1 cellular context compared by ENCODE assay signal in genomic region chr3:4466783-4467521, GRCh38.
A peak's percentile ranks its signal among the peaks of the same experiment; 100 is the strongest.
TF ChIP-seq lines count a peak whose summit lies in the region.

Gene SUMF1, minus strand, starts transcription at chr3:4467269. Its CDS starts 24 bp downstream, at chr3:4467245.

TF ChIP-seq in GM12878, 131 proteins besides CTCF, POLR2A, EP300 and RAD21 (continued from another document):
- TF ChIP-seq, protein P1, sequence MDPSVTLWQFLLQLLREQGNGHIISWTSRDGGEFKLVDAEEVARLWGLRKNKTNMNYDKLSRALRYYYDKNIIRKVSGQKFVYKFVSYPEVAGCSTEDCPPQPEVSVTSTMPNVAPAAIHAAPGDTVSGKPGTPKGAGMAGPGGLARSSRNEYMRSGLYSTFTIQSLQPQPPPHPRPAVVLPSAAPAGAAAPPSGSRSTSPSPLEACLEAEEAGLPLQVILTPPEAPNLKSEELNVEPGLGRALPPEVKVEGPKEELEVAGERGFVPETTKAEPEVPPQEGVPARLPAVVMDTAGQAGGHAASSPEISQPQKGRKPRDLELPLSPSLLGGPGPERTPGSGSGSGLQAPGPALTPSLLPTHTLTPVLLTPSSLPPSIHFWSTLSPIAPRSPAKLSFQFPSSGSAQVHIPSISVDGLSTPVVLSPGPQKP (IDR thresholded peaks at IDR 0.05; ENCODE audit: low read depth, low read length), result no peak
- TF ChIP-seq FOS (IDR thresholded peaks at IDR 0.05; ENCODE audit: borderline replicate concordance, extremely low read depth, insufficient read length), result peak; percentile 46
- TF ChIP-seq, protein P2, sequence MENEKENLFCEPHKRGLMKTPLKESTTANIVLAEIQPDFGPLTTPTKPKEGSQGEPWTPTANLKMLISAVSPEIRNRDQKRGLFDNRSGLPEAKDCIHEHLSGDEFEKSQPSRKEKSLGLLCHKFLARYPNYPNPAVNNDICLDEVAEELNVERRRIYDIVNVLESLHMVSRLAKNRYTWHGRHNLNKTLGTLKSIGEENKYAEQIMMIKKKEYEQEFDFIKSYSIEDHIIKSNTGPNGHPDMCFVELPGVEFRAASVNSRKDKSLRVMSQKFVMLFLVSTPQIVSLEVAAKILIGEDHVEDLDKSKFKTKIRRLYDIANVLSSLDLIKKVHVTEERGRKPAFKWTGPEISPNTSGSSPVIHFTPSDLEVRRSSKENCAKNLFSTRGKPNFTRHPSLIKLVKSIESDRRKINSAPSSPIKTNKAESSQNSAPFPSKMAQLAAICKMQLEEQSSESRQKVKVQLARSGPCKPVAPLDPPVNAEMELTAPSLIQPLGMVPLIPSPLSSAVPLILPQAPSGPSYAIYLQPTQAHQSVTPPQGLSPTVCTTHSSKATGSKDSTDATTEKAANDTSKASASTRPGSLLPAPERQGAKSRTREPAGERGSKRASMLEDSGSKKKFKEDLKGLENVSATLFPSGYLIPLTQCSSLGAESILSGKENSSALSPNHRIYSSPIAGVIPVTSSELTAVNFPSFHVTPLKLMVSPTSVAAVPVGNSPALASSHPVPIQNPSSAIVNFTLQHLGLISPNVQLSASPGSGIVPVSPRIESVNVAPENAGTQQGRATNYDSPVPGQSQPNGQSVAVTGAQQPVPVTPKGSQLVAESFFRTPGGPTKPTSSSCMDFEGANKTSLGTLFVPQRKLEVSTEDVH (IDR thresholded peaks at IDR 0.05; ENCODE audit: low read depth, partially characterized antibody), result no peak
- TF ChIP-seq, protein P3, sequence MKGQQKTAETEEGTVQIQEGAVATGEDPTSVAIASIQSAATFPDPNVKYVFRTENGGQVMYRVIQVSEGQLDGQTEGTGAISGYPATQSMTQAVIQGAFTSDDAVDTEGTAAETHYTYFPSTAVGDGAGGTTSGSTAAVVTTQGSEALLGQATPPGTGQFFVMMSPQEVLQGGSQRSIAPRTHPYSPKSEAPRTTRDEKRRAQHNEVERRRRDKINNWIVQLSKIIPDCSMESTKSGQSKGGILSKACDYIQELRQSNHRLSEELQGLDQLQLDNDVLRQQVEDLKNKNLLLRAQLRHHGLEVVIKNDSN (IDR thresholded peaks at IDR 0.05; ENCODE audit: borderline replicate concordance, extremely low read length, insufficient read depth, low read depth, low read length), result peak; percentile 100
- no peak; the same call in 1 of the 2 replicates for TF ChIP-seq SREBF1 (IDR thresholded peaks at IDR 0.05; ENCODE audit: low read length)
- peak; percentile 38; the same call in 1 of the 2 replicates for TF ChIP-seq ZBTB40 (IDR thresholded peaks at IDR 0.05; ENCODE audit: borderline replicate concordance)
- TF ChIP-seq IKZF1 (conservative IDR thresholded peaks at IDR 0.05), result peak; percentile 91
- TF ChIP-seq EGR1 (IDR thresholded peaks at IDR 0.05; ENCODE audit: borderline replicate concordance in 1 of 2, low read depth in 2 of 2, low read length in 2 of 2), result peak in 1 of 2 experiments; percentile 55; a peak in 2 of 3 replicates
- TF ChIP-seq SMARCA5 (IDR thresholded peaks at IDR 0.05), result no peak
- TF ChIP-seq ATF7 (IDR thresholded peaks at IDR 0.05; ENCODE audit: low read depth), result no peak
- TF ChIP-seq, protein P4, sequence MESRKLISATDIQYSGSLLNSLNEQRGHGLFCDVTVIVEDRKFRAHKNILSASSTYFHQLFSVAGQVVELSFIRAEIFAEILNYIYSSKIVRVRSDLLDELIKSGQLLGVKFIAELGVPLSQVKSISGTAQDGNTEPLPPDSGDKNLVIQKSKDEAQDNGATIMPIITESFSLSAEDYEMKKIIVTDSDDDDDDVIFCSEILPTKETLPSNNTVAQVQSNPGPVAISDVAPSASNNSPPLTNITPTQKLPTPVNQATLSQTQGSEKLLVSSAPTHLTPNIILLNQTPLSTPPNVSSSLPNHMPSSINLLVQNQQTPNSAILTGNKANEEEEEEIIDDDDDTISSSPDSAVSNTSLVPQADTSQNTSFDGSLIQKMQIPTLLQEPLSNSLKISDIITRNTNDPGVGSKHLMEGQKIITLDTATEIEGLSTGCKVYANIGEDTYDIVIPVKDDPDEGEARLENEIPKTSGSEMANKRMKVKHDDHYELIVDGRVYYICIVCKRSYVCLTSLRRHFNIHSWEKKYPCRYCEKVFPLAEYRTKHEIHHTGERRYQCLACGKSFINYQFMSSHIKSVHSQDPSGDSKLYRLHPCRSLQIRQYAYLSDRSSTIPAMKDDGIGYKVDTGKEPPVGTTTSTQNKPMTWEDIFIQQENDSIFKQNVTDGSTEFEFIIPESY (IDR thresholded peaks at IDR 0.05), result no peak
- peak; percentile 94 for TF ChIP-seq TAF1 (IDR thresholded peaks at IDR 0.05; ENCODE audit: borderline replicate concordance, low read depth, low read length)
- TF ChIP-seq SMAD5 (IDR thresholded peaks at IDR 0.05; ENCODE audit: low read depth), result no peak
- peak; percentile 98 for TF ChIP-seq MXI1 (IDR thresholded peaks at IDR 0.05; ENCODE audit: low read depth, low read length)
- peak; percentile 100 for TF ChIP-seq YY1 (IDR thresholded peaks at IDR 0.05; ENCODE audit: low read depth, low read length)
- TF ChIP-seq SMAD1 (IDR thresholded peaks at IDR 0.05; ENCODE audit: low read depth, partially characterized antibody), result no peak
- TF ChIP-seq, protein P5, sequence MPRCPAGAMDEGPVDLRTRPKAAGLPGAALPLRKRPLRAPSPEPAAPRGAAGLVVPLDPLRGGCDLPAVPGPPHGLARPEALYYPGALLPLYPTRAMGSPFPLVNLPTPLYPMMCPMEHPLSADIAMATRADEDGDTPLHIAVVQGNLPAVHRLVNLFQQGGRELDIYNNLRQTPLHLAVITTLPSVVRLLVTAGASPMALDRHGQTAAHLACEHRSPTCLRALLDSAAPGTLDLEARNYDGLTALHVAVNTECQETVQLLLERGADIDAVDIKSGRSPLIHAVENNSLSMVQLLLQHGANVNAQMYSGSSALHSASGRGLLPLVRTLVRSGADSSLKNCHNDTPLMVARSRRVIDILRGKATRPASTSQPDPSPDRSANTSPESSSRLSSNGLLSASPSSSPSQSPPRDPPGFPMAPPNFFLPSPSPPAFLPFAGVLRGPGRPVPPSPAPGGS (IDR thresholded peaks at IDR 0.05; ENCODE audit: borderline replicate concordance, insufficient read depth, low read depth, low read length, poor library complexity, severe bottlenecking), result no peak
- TF ChIP-seq ZNF24 (IDR thresholded peaks at IDR 0.05), result no peak
- no peak for TF ChIP-seq GABPA (IDR thresholded peaks at IDR 0.05; ENCODE audit: low read depth)
- TF ChIP-seq KDM1A (IDR thresholded peaks at IDR 0.05; ENCODE audit: borderline replicate concordance), result no peak
- peak; percentile 39 for TF ChIP-seq E4F1 (IDR thresholded peaks at IDR 0.05; ENCODE audit: borderline replicate concordance, partially characterized antibody)
- TF ChIP-seq KAT2A (conservative IDR thresholded peaks at IDR 0.05; ENCODE audit: control insufficient read depth, low read depth, low read length), result no peak
- TF ChIP-seq DPF2 (IDR thresholded peaks at IDR 0.05), result peak; percentile 75; the same call in 1 of the 2 replicates
- no peak for TF ChIP-seq MYC (IDR thresholded peaks at IDR 0.05; ENCODE audit: insufficient read depth, insufficient read length, insufficient replicate concordance, low read length, severe bottlenecking)
- 0 out of 2 replicates have a peak, but pooled peaks have one; percentile 36 for TF ChIP-seq MEF2A (IDR thresholded peaks at IDR 0.05; ENCODE audit: insufficient read depth, low read depth, low read length)
- TF ChIP-seq, protein P6, sequence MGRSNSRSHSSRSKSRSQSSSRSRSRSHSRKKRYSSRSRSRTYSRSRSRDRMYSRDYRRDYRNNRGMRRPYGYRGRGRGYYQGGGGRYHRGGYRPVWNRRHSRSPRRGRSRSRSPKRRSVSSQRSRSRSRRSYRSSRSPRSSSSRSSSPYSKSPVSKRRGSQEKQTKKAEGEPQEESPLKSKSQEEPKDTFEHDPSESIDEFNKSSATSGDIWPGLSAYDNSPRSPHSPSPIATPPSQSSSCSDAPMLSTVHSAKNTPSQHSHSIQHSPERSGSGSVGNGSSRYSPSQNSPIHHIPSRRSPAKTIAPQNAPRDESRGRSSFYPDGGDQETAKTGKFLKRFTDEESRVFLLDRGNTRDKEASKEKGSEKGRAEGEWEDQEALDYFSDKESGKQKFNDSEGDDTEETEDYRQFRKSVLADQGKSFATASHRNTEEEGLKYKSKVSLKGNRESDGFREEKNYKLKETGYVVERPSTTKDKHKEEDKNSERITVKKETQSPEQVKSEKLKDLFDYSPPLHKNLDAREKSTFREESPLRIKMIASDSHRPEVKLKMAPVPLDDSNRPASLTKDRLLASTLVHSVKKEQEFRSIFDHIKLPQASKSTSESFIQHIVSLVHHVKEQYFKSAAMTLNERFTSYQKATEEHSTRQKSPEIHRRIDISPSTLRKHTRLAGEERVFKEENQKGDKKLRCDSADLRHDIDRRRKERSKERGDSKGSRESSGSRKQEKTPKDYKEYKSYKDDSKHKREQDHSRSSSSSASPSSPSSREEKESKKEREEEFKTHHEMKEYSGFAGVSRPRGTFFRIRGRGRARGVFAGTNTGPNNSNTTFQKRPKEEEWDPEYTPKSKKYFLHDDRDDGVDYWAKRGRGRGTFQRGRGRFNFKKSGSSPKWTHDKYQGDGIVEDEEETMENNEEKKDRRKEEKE (IDR thresholded peaks at IDR 0.05), result no peak
- TF ChIP-seq BCL11A (IDR thresholded peaks at IDR 0.05; ENCODE audit: low read depth, low read length), result no peak; the same call in 1 of the 2 replicates
- no peak for TF ChIP-seq BRCA1 (IDR thresholded peaks at IDR 0.05; ENCODE audit: low read depth, low read length)
- no peak for TF ChIP-seq CBX3 (IDR thresholded peaks at IDR 0.05; ENCODE audit: borderline replicate concordance, low read depth)
- TF ChIP-seq JUNB (IDR thresholded peaks at IDR 0.05), result no peak
- TF ChIP-seq SRF (IDR thresholded peaks at IDR 0.05; ENCODE audit: low read depth in 2 of 2, low read length in 2 of 2), result peak in 1 of 2 experiments; percentile 69; a peak in 2 of 4 replicates
- TF ChIP-seq RAD51 (IDR thresholded peaks at IDR 0.05), result peak; percentile 100
- 0 out of 2 replicates have a peak, but pooled peaks have one; percentile 91 for TF ChIP-seq CBX5 (IDR thresholded peaks at IDR 0.05; ENCODE audit: low read depth)
- 0 out of 2 replicates have a peak, but pooled peaks have one; percentile 7 for TF ChIP-seq PAX5 (IDR thresholded peaks at IDR 0.05; ENCODE audit: borderline replicate concordance, low read depth, low read length)
- peak; percentile 60; the same call in 1 of the 2 replicates for TF ChIP-seq NBN (IDR thresholded peaks at IDR 0.05)
- peak; percentile 31 for TF ChIP-seq SKIL (IDR thresholded peaks at IDR 0.05; ENCODE audit: low read depth, poor library complexity, severe bottlenecking)
